Comparison of ENCODE assay signal across 15 cellular contexts in genomic region chr14:102501751-102502315, GRCh38. TPM values are rescaled to one million over a fixed set of nuclear protein-coding genes. Genes with fewer than 3 reads are reported as not detected.
DNase-seq lines count a peak whose midpoint lies in the region; ATAC-seq and TF ChIP-seq lines count a peak whose summit lies in the region.
"Had no signal": no experiment of that assay in that cellular context is flagged by ENCODE, and none has a peak within 500 bp of the region (broad histone marks: within the 10 kb centered on the region; RNA-seq: fewer than 3 reads in every experiment).

No MANE protein-coding gene starts in this region.

- no peak for ATAC-seq in HG03025 (IDR thresholded peaks at IDR 0.05; ENCODE audit: low FRiP score, unreplicated experiment)

- H3K27ac Mint-ChIP-seq in chondrocyte (ENCODE audit: unreplicated experiment): no peak overlapping the region

- H3K4me1 ChIP-seq in BE2C (peaks cover 3% of the 10 kb centered on the region), muscle layer of colon (ENCODE audit: insufficient read depth, low read length) (peaks cover 15% of the 10 kb centered on the region)
- H3K4me1 ChIP-seq: colonic mucosa had no signal

- no peak for DNase-seq in BE2C
- DNase-seq in HFF-Myc (ENCODE audit: extremely low read depth, low read depth): no peak
- no peak for DNase-seq in chondrocyte (ENCODE audit: low spot score)
- DNase-seq in stimulated activated naive CD4-positive, alpha-beta T cell treated with Interleukin-2 at 50 U/mL for 16 hours (lab: John Stamatoyannopoulos, UW): no peak
- no peak for DNase-seq in NCI-H2227 treated with DMSO at 0.1 percent for 48 hours (lab: John Stamatoyannopoulos, UW)
- DNase-seq in NCI-H526 treated with DMSO at 0.1 percent for 48 hours (lab: John Stamatoyannopoulos, UW): no peak
- DNase-seq: activated CD4-positive, alpha-beta T cell treated with anti-CD3 and anti-CD28 coated beads, Interleukin-2, amount 50 U/mL, for 1 hour; AML-193; colonic mucosa; mammary epithelial cell; NCI-H187 treated with DMSO at 0.1 percent for 48 hours; NCI-H526; spleen had no signal

- H3K4me3 Mint-ChIP-seq in chondrocyte (ENCODE audit: unreplicated experiment): no peak overlapping the region

- H3K36me3 Mint-ChIP-seq in chondrocyte (ENCODE audit: low read depth): peaks cover 9% of the 10 kb centered on the region

- peaks cover 7% of the 10 kb centered on the region for H3K4me1 Mint-ChIP-seq in chondrocyte (ENCODE audit: low read depth)

- H3K27me3 ChIP-seq in BE2C (no peaks in the 10 kb centered on the region), muscle layer of colon (ENCODE audit: control insufficient read depth in 1 of 2, insufficient read depth in 2 of 2, low read length in 2 of 2) (no peaks in the 10 kb centered on the region)
- H3K27me3 ChIP-seq: colonic mucosa, spleen had no signal

- TF ChIP-seq CTCF in BE2C (IDR thresholded peaks at IDR 0.05; ENCODE audit: low read depth, low read length): peak; percentile 24
- peak; percentile 16 for TF ChIP-seq CTCF in HFF-Myc (IDR thresholded peaks at IDR 0.05; ENCODE audit: low read depth, low read length, missing control alignments)
- TF ChIP-seq CTCF in chondrocyte (IDR thresholded peaks at IDR 0.05): peak; percentile 37

- H3K9me3 ChIP-seq in BE2C (no peaks in the 10 kb centered on the region), muscle layer of colon (ENCODE audit: low read length) (no peaks in the 10 kb centered on the region)
- H3K9me3 ChIP-seq: colonic mucosa, spleen had no signal

- peak overlapping the region; percentile 42 for H3K27ac ChIP-seq in muscle layer of colon (ENCODE audit: low read depth, low read length)
- H3K27ac ChIP-seq: colonic mucosa had no signal

- no peaks in the 10 kb centered on the region for H3K9me3 Mint-ChIP-seq in chondrocyte (ENCODE audit: low read depth)

- H3K4me3 ChIP-seq in BE2C (ENCODE audit: low read depth, low read length) (no peak overlapping the region), HFF-Myc (replicated peaks; ENCODE audit: low read depth, low read length) (no peak overlapping the region), muscle layer of colon (ENCODE audit: low read depth in 1 of 2, low read length in 2 of 2) (no peak overlapping the region)
- H3K4me3 ChIP-seq: colonic mucosa, spleen had no signal

- H3K27me3 Mint-ChIP-seq in chondrocyte (ENCODE audit: low read depth): no peaks in the 10 kb centered on the region

- H3K36me3 ChIP-seq in BE2C: no peaks in the 10 kb centered on the region; the same call in 1 of the 2 replicates
- peaks cover 19% of the 10 kb centered on the region for H3K36me3 ChIP-seq in muscle layer of colon (ENCODE audit: insufficient read depth, low read length)
- H3K36me3 ChIP-seq: colonic mucosa had no signal

- no peak overlapping the region for H3K9ac ChIP-seq in muscle layer of colon (ENCODE audit: low read length)

RNA-seq across cellular contexts. Expression of gene ANKRD9, which starts 7.7 kb away (rescaled TPM):
- polyA plus RNA-seq in BE2C (2012; ENCODE audit: insufficient read depth, insufficient read length, low read depth): 12.5 TPM
- total RNA-seq in chondrocyte: 17.3 to 19.5 TPM (median 18.0 TPM) in 3 replicates
